In genomic region chr10:59102394-59102793, GRCh38 we compare ENCODE assay signal across 36 cellular contexts.
"Had no signal": no experiment of that assay in that cellular context is flagged by ENCODE, and none has a peak within 500 bp of the region (broad histone marks: within the 10 kb centered on the region; RNA-seq: fewer than 3 reads in every experiment).

No MANE protein-coding gene starts in this region.

- DNase-seq: Karpas-422, Kasumi-1, MG63, MM.1S, MV-4-11, NCI-H1048, NCI-H1092, NCI-H1092 treated with DMSO at 0.1 percent for 48 hours, NCI-H1105, NCI-H1105 treated with DMSO at 0.1 percent for 48 hours, NCI-H1417, NCI-H1417 treated with DMSO at 0.1 percent for 48 hours, NCI-H1436, NCI-H1436 treated with DMSO at 0.1 percent for 48 hours, NCI-H146, NCI-H1694, NCI-H1694 treated with DMSO at 0.1 percent for 48 hours, NCI-H187, NCI-H187 treated with DMSO at 0.1 percent for 48 hours, NCI-H1930, NCI-H2029, NCI-H2029 treated with DMSO at 0.1 percent for 48 hours, NCI-H2081, NCI-H2081 treated with DMSO at 0.1 percent for 48 hours, NCI-H2107, NCI-H2171, NCI-H2171 treated with DMSO at 0.1 percent for 48 hours, NCI-H2227 treated with DMSO at 0.1 percent for 48 hours, NCI-H226, NCI-H345, NCI-H446, NCI-H446 treated with DMSO at 0.1 percent for 48 hours, NCI-H510A, NCI-H510A treated with DMSO at 0.1 percent for 48 hours, NCI-H524, NCI-H524 treated with DMSO at 0.1 percent for 48 hours had no signal

- H3K9me3 ChIP-seq: MG63 had no signal

- H3K36me3 ChIP-seq: MG63 had no signal

- H3K4me3 ChIP-seq: MG63 had no signal

- H3K27me3 ChIP-seq: MG63 had no signal
